Comparison of ENCODE assay signal across 8 cellular contexts in the genomic region with DNA sequence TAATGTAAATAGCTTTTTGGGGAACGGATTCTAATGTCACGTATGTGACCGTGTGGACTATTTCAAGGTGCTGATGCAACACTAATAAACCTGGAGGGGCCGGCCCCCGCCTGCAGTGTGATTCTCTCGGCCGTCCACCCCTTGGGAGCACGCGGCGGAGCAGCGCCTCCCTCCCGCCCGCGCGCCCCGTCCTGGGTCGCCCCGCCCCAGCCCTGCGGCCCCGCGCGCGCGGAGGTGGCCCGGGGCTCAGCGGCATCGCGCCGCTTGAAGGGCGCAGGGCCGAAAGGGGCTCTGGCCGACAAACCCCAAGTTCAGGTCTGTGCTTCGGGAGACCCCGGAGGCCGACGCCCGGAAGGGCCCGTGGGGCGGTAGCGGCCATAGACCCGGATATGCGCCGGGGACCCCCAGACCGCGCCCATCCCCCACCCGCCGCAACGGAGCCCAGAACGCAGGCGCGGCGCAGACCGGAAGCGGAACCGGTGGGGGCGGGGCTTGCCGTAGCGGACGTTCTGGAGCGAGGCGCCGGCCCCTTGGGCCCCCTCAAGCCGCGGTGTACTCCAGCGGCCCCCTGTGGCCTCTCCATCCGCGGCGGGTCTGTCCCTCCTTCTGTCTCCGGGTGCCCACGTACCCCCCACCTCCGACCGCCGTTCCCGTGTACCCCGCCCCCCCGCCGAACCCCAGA. TPM values are rescaled to one million over a fixed set of nuclear protein-coding genes. Genes with fewer than 3 reads are reported as not detected.
DNase-seq lines count a peak whose midpoint lies in the region; ATAC-seq and TF ChIP-seq lines count a peak whose summit lies in the region.

Gene TEX22 (plus strand): TSS at position 495 of the 682 bp plus-strand sequence. CDS start 803 bp downstream, outside the sequence.

- peak within 1 kb of the TSS; percentile 97 for H3K27ac ChIP-seq in DND-41 (ENCODE audit: low read length)
- no peak within 1 kb of the TSS for H3K27ac ChIP-seq in neuronal stem cell (replicated peaks; ENCODE audit: low read length)

- H4K91ac ChIP-seq in neuronal stem cell (ENCODE audit: low read depth, low read length, poor library complexity) = peak within 1 kb of the TSS; percentile 85

- peak within 1 kb of the TSS; percentile 98 for H3K18ac ChIP-seq in neuronal stem cell (ENCODE audit: low read length)

- TF ChIP-seq CTCF in DND-41 (IDR thresholded peaks at IDR 0.05; ENCODE audit: borderline replicate concordance, extremely low read depth, low read length, poor library complexity, severe bottlenecking) = peak; percentile 31
- TF ChIP-seq CTCF in foreskin fibroblast (IDR thresholded peaks at IDR 0.05; ENCODE audit: low read depth, low read length) = no peak

- peak within 1 kb of the TSS; percentile 17 for H2BK120ac ChIP-seq in neuronal stem cell (ENCODE audit: low read depth, low read length)

- H3K4me1 ChIP-seq in DND-41 (ENCODE audit: insufficient read depth, low read length) = peaks cover 30% of the 10 kb centered on the region
- H3K4me1 ChIP-seq in neuronal stem cell (ENCODE audit: control insufficient read depth in 2 of 2, insufficient read depth in 1 of 2, low read depth in 1 of 2, low read length in 2 of 2) = peaks cover 4 to 7% of the 10 kb centered on the region in 2 donors

- WGBS in neuronal stem cell (ENCODE audit: extremely low coverage in 2 of 2, insufficient read length in 2 of 2, insufficient replicate concordance in 1 of 2), 2 donors = no CpG with 5 or more reads among the region's 77 CpGs

- H3K23ac ChIP-seq in neuronal stem cell (ENCODE audit: low read depth, low read length, poor library complexity) = peak within 1 kb of the TSS; percentile 55

- DNase-seq in DND-41 (peak; percentile 92), Kasumi-1 (lab: John Stamatoyannopoulos, UW) (peak; percentile 76 to 90), foreskin fibroblast (peak; percentile 72 to 94), neuronal stem cell (ENCODE audit: low spot score) (peak; percentile 39), stromal cell of bone marrow (ENCODE audit: low read depth) (peak; percentile 55)
- peak; percentile 96 for DNase-seq in activated effector memory CD4-positive, alpha-beta T cell treated with anti-CD3 and anti-CD28 coated beads, Interleukin-2, amount 50 U/mL, for 16 hours

- peak within 1 kb of the TSS; percentile 98 for H4K8ac ChIP-seq in neuronal stem cell (ENCODE audit: low read depth, low read length)

- peaks cover 9% of the 10 kb centered on the region for H3K79me1 ChIP-seq in neuronal stem cell (ENCODE audit: low read depth, low read length)

- H3K27me3 ChIP-seq in DND-41 (ENCODE audit: insufficient read depth, low read length, poor library complexity) (no peaks in the 10 kb centered on the region), neuronal stem cell (ENCODE audit: control insufficient read depth in 3 of 3, insufficient read depth in 3 of 3, low read depth in 1 of 3, low read length in 3 of 3) (no peaks in the 10 kb centered on the region)

- peak within 1 kb of the TSS; percentile 91 for H2AFZ ChIP-seq in DND-41 (ENCODE audit: low read depth, low read length)
- H2AFZ ChIP-seq in neuronal stem cell (ENCODE audit: low read length) = peak within 1 kb of the TSS; percentile 97

- no peaks in the 10 kb centered on the region for H3K9me3 ChIP-seq in DND-41 (ENCODE audit: insufficient read depth, low read length, severe bottlenecking)
- H3K9me3 ChIP-seq in neuronal stem cell (replicated peaks in 1 of 2; ENCODE audit: control insufficient read depth in 2 of 2, insufficient read depth in 1 of 2, low read depth in 1 of 2, low read length in 2 of 2) = peaks cover 30 to 33% of the 10 kb centered on the region in 2 donors

- H2BK15ac ChIP-seq in neuronal stem cell (ENCODE audit: low read length) = peak within 1 kb of the TSS; percentile 92

- peaks cover 22% of the 10 kb centered on the region for H3K79me2 ChIP-seq in DND-41 (ENCODE audit: insufficient read depth, low read length)

- H4K20me1 ChIP-seq in DND-41 (ENCODE audit: insufficient read depth, low read length) = peaks cover 12% of the 10 kb centered on the region

- peak within 1 kb of the TSS; percentile 98 for H3K4ac ChIP-seq in neuronal stem cell (ENCODE audit: low read length)

- H3K14ac ChIP-seq in neuronal stem cell (ENCODE audit: low read length) = peak within 1 kb of the TSS; percentile 75

- H2BK5ac ChIP-seq in neuronal stem cell (ENCODE audit: low read length) = peak within 1 kb of the TSS; percentile 95

- H3K9ac ChIP-seq in DND-41 (ENCODE audit: low read depth, low read length) (peak within 1 kb of the TSS; percentile 98), neuronal stem cell (ENCODE audit: low read depth, low read length, poor library complexity) (peak within 1 kb of the TSS; percentile 81)

- H3K4me2 ChIP-seq in DND-41 (ENCODE audit: insufficient read depth, low read length) (peak within 1 kb of the TSS; percentile 94), neuronal stem cell (ENCODE audit: insufficient read depth, low read length, poor library complexity, severe bottlenecking) (peak within 1 kb of the TSS; percentile 94)

- H3K36me3 ChIP-seq in DND-41 (ENCODE audit: insufficient read depth, low read length) (peaks cover 27% of the 10 kb centered on the region), neuronal stem cell (replicated peaks in 1 of 2; ENCODE audit: control insufficient read depth in 2 of 2, insufficient read depth in 2 of 2, low read length in 2 of 2) (peaks cover 18 to 32% of the 10 kb centered on the region in 2 donors)

- H2BK12ac ChIP-seq in neuronal stem cell (ENCODE audit: low read length) = peak within 1 kb of the TSS; percentile 84

- H2AK5ac ChIP-seq in neuronal stem cell (ENCODE audit: low read depth, low read length) = peak within 1 kb of the TSS; percentile 100

- peak; percentile 83 for ATAC-seq in DND-41 (ENCODE audit: insufficient read depth, low read depth)
- peak; percentile 76 for ATAC-seq in GM21737 (IDR thresholded peaks at IDR 0.05; ENCODE audit: unreplicated experiment)

- H3K4me3 ChIP-seq in DND-41 (ENCODE audit: low read depth in 1 of 2, low read length in 2 of 2) = peak within 1 kb of the TSS; percentile 92 to 95
- peak within 1 kb of the TSS; percentile 72 to 86 for H3K4me3 ChIP-seq in foreskin fibroblast (ENCODE audit: low read depth in 1 of 2, low read length in 2 of 2)
- H3K4me3 ChIP-seq in neuronal stem cell (ENCODE audit: low read length in 2 of 2) = peak within 1 kb of the TSS; percentile 79 to 84

- TF ChIP-seq POLR2A in Raji (IDR thresholded peaks at IDR 0.05; ENCODE audit: insufficient read depth, low read depth, low read length) = peak; percentile 68

RNA-seq across cellular contexts. Expression of gene TEX22, which starts in this region (rescaled TPM):
- polyA plus RNA-seq in neuronal stem cell (2013, experiment 1 of 2) = 0.21 TPM
- polyA plus RNA-seq in neuronal stem cell (2013, experiment 2 of 2) = 0.21 TPM

Comparison
In these comparisons a context has a peak if more than half of its experiments do, and no peak if none do; other contexts are left out.
1. DNase-seq: peak in every context shown above with its lines; median percentile 96 in activated effector memory CD4-positive, alpha-beta T cell treated with anti-CD3 and anti-CD28 coated beads, Interleukin-2, amount 50 U/mL, for 16 hours; 92 in DND-41; 83 in Kasumi-1; 83 in foreskin fibroblast; 55 in stromal cell of bone marrow; 39 in neuronal stem cell.